Comparison of ENCODE assay signal across 23 cellular contexts in genomic region chr12:14471497-14471896, GRCh38.
A peak's percentile ranks its signal among the peaks of the same experiment; 100 is the strongest.
DNase-seq lines count a peak whose midpoint lies in the region; ATAC-seq and TF ChIP-seq lines count a peak whose summit lies in the region.
"Had no signal": no experiment of that assay in that cellular context is flagged by ENCODE, and none has a peak within 500 bp of the region (broad histone marks: within the 10 kb centered on the region; RNA-seq: fewer than 3 reads in every experiment).

No MANE protein-coding gene starts in this region.

- peak; percentile 78 for ATAC-seq in activated CD8-positive, alpha-beta T cell treated with anti-CD3 and anti-CD28 coated beads for 36 hours
- ATAC-seq in activated CD8-positive, alpha-beta T cell treated with anti-CD3 and anti-CD28 coated beads, Interleukin-2, amount 10 ng/mL, durations not matched to agents 7 days and 5 days: no peak
- no peak for ATAC-seq in natural killer cell treated with Interleukin-12 subunit alpha and Interleukin-12 subunit beta and Interleukin-15 and Interleukin-18, amount 100 ng/mL, for 72 hours
- ATAC-seq in HG02798 (IDR thresholded peaks at IDR 0.05; ENCODE audit: poor library complexity, unreplicated experiment) (no peak), HG03095 (IDR thresholded peaks at IDR 0.05; ENCODE audit: unreplicated experiment) (no peak)
- ATAC-seq: GM12878 had no signal

- H3K27me3 Mint-ChIP-seq in activated CD8-positive, alpha-beta T cell treated with anti-CD3 and anti-CD28 coated beads for 36 hours: no peaks in the 10 kb centered on the region
- H3K27me3 Mint-ChIP-seq in activated CD8-positive, alpha-beta T cell treated with anti-CD3 and anti-CD28 coated beads, Interleukin-2, amount 10 ng/mL, durations not matched to agents 7 days and 5 days (ENCODE audit: low read depth): no peaks in the 10 kb centered on the region
- no peaks in the 10 kb centered on the region for H3K27me3 Mint-ChIP-seq in natural killer cell treated with Interleukin-12 subunit alpha and Interleukin-12 subunit beta and Interleukin-15 and Interleukin-18, amount 100 ng/mL, for 72 hours
- H3K27me3 Mint-ChIP-seq: CD4-positive, alpha-beta memory T cell; IgD-negative memory B cell had no signal

- peaks cover 35% of the 10 kb centered on the region for H3K9me3 Mint-ChIP-seq in activated CD8-positive, alpha-beta T cell treated with anti-CD3 and anti-CD28 coated beads for 36 hours
- peaks cover 50% of the 10 kb centered on the region for H3K9me3 Mint-ChIP-seq in activated CD8-positive, alpha-beta T cell treated with anti-CD3 and anti-CD28 coated beads, Interleukin-2, amount 10 ng/mL, durations not matched to agents 7 days and 5 days (ENCODE audit: insufficient read depth)
- H3K9me3 Mint-ChIP-seq in natural killer cell treated with Interleukin-12 subunit alpha and Interleukin-12 subunit beta and Interleukin-15 and Interleukin-18, amount 100 ng/mL, for 72 hours: peaks cover 3% of the 10 kb centered on the region

- peak overlapping the region; percentile 78 for H3K27ac Mint-ChIP-seq in activated CD8-positive, alpha-beta T cell treated with anti-CD3 and anti-CD28 coated beads for 36 hours
- H3K27ac Mint-ChIP-seq in activated CD8-positive, alpha-beta T cell treated with anti-CD3 and anti-CD28 coated beads, Interleukin-2, amount 10 ng/mL, durations not matched to agents 7 days and 5 days: no peak overlapping the region
- H3K27ac Mint-ChIP-seq in natural killer cell treated with Interleukin-12 subunit alpha and Interleukin-12 subunit beta and Interleukin-15 and Interleukin-18, amount 100 ng/mL, for 72 hours: peak overlapping the region; percentile 13 to 39

- POLR2A ChIA-PET in activated CD8-positive, alpha-beta T cell treated with anti-CD3 and anti-CD28 coated beads for 36 hours (lab: Charles Lee): no interaction called here
- POLR2A ChIA-PET in activated CD8-positive, alpha-beta T cell treated with anti-CD3 and anti-CD28 coated beads, Interleukin-2, amount 10 ng/mL, durations not matched to agents 7 days and 5 days (lab: Charles Lee): no interaction called here

- intact Hi-C loops in activated CD8-positive, alpha-beta T cell treated with anti-CD3 and anti-CD28 coated beads for 36 hours (cut with micrococcal nuclease): no loop called here

- no peak for TF ChIP-seq CTCF in activated CD8-positive, alpha-beta T cell treated with anti-CD3 and anti-CD28 coated beads for 36 hours (IDR thresholded peaks at IDR 0.05)

- DNase-seq in activated CD8-positive, alpha-beta T cell treated with anti-CD3 and anti-CD28 coated beads for 36 hours: peak; percentile 42
- no peak for DNase-seq in activated CD8-positive, alpha-beta T cell treated with anti-CD3 and anti-CD28 coated beads, Interleukin-2, amount 10 ng/mL, durations not matched to agents 7 days and 5 days
- DNase-seq in stimulated activated CD4-positive, alpha-beta T cell treated with anti-CD3 and anti-CD28 coated beads, Interleukin-1b, Interleukin-23, amount 100 ng/mL, for 48 hours: peak; percentile 31
- DNase-seq in stimulated activated CD4-positive, alpha-beta T cell treated with anti-CD3 and anti-CD28 coated beads, Interleukin-2, amount 100 ng/mL, for 48 hours: no peak
- no peak for DNase-seq in natural killer cell treated with Interleukin-12 subunit alpha and Interleukin-12 subunit beta and Interleukin-15 and Interleukin-18, amount 100 ng/mL, for 72 hours (ENCODE audit: low spot score)
- no peak for DNase-seq in 8988T
- DNase-seq: CD4-positive, alpha-beta memory T cell; DMS53; EL; GM23248; HCEC 1CT; Karpas-422; MG63; NCI-H1048; NCI-H1436; NCI-H1930; NCI-H226; NCI-H524; NCI-H82 had no signal

- H3K4me1 Mint-ChIP-seq in activated CD8-positive, alpha-beta T cell treated with anti-CD3 and anti-CD28 coated beads for 36 hours (ENCODE audit: low read depth): peaks cover 18% of the 10 kb centered on the region
- no peaks in the 10 kb centered on the region for H3K4me1 Mint-ChIP-seq in activated CD8-positive, alpha-beta T cell treated with anti-CD3 and anti-CD28 coated beads, Interleukin-2, amount 10 ng/mL, durations not matched to agents 7 days and 5 days (ENCODE audit: low read depth)
- H3K4me1 Mint-ChIP-seq in natural killer cell treated with Interleukin-12 subunit alpha and Interleukin-12 subunit beta and Interleukin-15 and Interleukin-18, amount 100 ng/mL, for 72 hours (ENCODE audit: low read depth in 2 of 2): peaks cover 4 to 9% of the 10 kb centered on the region in 2 donors

- CTCF ChIA-PET in activated CD8-positive, alpha-beta T cell treated with anti-CD3 and anti-CD28 coated beads for 36 hours (lab: Charles Lee): no interaction called here
- CTCF ChIA-PET in activated CD8-positive, alpha-beta T cell treated with anti-CD3 and anti-CD28 coated beads, Interleukin-2, amount 10 ng/mL, durations not matched to agents 7 days and 5 days (lab: Charles Lee): no interaction called here

- no peak overlapping the region for H3K4me3 Mint-ChIP-seq in activated CD8-positive, alpha-beta T cell treated with anti-CD3 and anti-CD28 coated beads for 36 hours
- no peak overlapping the region for H3K4me3 Mint-ChIP-seq in activated CD8-positive, alpha-beta T cell treated with anti-CD3 and anti-CD28 coated beads, Interleukin-2, amount 10 ng/mL, durations not matched to agents 7 days and 5 days
- no peak overlapping the region for H3K4me3 Mint-ChIP-seq in natural killer cell treated with Interleukin-12 subunit alpha and Interleukin-12 subunit beta and Interleukin-15 and Interleukin-18, amount 100 ng/mL, for 72 hours
- H3K4me3 Mint-ChIP-seq: CD4-positive, alpha-beta memory T cell; IgD-negative memory B cell had no signal

- H3K36me3 Mint-ChIP-seq in activated CD8-positive, alpha-beta T cell treated with anti-CD3 and anti-CD28 coated beads for 36 hours (ENCODE audit: low read depth): peaks cover 83% of the 10 kb centered on the region
- peaks cover 85% of the 10 kb centered on the region for H3K36me3 Mint-ChIP-seq in activated CD8-positive, alpha-beta T cell treated with anti-CD3 and anti-CD28 coated beads, Interleukin-2, amount 10 ng/mL, durations not matched to agents 7 days and 5 days (ENCODE audit: low read depth)
- H3K36me3 Mint-ChIP-seq in natural killer cell treated with Interleukin-12 subunit alpha and Interleukin-12 subunit beta and Interleukin-15 and Interleukin-18, amount 100 ng/mL, for 72 hours: peaks cover 51% of the 10 kb centered on the region

Comparison
In these comparisons a context has a peak if more than half of its experiments do, and no peak if none do; other contexts are left out.
1. DNase-seq: peak in activated CD8-positive, alpha-beta T cell treated with anti-CD3 and anti-CD28 coated beads for 36 hours (single experiment) and stimulated activated CD4-positive, alpha-beta T cell treated with anti-CD3 and anti-CD28 coated beads, Interleukin-1b, Interleukin-23, amount 100 ng/mL, for 48 hours (single experiment); none in activated CD8-positive, alpha-beta T cell treated with anti-CD3 and anti-CD28 coated beads, Interleukin-2, amount 10 ng/mL, durations not matched to agents 7 days and 5 days (single experiment), stimulated activated CD4-positive, alpha-beta T cell treated with anti-CD3 and anti-CD28 coated beads, Interleukin-2, amount 100 ng/mL, for 48 hours (0 of 2), natural killer cell treated with Interleukin-12 subunit alpha and Interleukin-12 subunit beta and Interleukin-15 and Interleukin-18, amount 100 ng/mL, for 72 hours (single experiment) and 8988T (single experiment).